In the genomic region with DNA sequence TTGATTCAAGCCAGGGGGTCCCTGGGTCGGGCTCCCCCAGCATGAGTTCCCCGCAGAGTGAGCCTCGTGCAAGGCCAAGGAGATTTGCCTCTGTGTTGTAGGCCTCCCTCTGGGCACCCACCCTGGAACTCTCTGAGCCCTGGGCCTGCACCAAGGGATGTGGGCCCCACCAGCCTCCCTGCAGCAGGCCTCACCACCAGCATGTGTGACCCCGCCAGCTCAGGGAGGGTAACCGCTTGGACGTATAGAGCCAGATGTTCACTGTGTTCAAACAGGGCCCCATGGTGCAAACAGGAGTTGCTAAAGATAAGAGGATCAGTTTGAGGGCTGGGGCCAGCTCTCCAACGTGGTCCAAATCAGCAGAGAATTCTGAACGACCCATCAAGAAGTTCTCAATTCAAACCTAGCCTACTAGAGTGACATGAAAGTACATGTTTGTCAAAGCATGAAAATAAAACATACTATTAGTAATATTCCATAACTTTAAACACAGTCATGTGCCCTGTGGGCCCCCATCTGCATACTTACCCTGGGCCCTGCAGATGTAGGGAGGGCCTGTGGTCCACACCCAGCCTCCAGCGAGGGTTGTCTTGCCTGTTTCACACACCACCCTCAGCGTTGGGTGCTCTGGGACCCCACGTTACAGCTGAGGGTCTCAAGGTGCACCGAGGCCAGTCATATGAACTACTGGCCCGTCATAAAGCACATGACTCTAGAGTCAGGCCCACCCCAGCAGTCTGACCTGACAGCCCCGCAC, we compare ENCODE assay signal across 1 cellular context.
TF ChIP-seq lines count a peak whose summit lies in the region.

No MANE protein-coding gene starts in this region.

TF ChIP-seq in K562, 482 proteins besides CTCF, POLR2A, EP300 and RAD21 (continued from another document and continues in another):
- TF ChIP-seq, protein P1, sequence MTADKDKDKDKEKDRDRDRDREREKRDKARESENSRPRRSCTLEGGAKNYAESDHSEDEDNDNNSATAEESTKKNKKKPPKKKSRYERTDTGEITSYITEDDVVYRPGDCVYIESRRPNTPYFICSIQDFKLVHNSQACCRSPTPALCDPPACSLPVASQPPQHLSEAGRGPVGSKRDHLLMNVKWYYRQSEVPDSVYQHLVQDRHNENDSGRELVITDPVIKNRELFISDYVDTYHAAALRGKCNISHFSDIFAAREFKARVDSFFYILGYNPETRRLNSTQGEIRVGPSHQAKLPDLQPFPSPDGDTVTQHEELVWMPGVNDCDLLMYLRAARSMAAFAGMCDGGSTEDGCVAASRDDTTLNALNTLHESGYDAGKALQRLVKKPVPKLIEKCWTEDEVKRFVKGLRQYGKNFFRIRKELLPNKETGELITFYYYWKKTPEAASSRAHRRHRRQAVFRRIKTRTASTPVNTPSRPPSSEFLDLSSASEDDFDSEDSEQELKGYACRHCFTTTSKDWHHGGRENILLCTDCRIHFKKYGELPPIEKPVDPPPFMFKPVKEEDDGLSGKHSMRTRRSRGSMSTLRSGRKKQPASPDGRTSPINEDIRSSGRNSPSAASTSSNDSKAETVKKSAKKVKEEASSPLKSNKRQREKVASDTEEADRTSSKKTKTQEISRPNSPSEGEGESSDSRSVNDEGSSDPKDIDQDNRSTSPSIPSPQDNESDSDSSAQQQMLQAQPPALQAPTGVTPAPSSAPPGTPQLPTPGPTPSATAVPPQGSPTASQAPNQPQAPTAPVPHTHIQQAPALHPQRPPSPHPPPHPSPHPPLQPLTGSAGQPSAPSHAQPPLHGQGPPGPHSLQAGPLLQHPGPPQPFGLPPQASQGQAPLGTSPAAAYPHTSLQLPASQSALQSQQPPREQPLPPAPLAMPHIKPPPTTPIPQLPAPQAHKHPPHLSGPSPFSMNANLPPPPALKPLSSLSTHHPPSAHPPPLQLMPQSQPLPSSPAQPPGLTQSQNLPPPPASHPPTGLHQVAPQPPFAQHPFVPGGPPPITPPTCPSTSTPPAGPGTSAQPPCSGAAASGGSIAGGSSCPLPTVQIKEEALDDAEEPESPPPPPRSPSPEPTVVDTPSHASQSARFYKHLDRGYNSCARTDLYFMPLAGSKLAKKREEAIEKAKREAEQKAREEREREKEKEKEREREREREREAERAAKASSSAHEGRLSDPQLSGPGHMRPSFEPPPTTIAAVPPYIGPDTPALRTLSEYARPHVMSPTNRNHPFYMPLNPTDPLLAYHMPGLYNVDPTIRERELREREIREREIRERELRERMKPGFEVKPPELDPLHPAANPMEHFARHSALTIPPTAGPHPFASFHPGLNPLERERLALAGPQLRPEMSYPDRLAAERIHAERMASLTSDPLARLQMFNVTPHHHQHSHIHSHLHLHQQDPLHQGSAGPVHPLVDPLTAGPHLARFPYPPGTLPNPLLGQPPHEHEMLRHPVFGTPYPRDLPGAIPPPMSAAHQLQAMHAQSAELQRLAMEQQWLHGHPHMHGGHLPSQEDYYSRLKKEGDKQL (CRISPR knock-in tag; IDR thresholded peaks at IDR 0.05; ENCODE audit: borderline replicate concordance), result no peak
- TF ChIP-seq LEF1 (IDR thresholded peaks at IDR 0.05) (peak; percentile 79), ZNF445 (CRISPR knock-in tag; IDR thresholded peaks at IDR 0.05; ENCODE audit: low read depth) (no peak), KLF16 (IDR thresholded peaks at IDR 0.05) (peak; percentile 82), MCM7 (IDR thresholded peaks at IDR 0.05) (no peak), SNRNP70 (optimal IDR thresholded peaks at IDR 0.05; ENCODE audit: low read depth, low read length) (no peak), ZNF717 (CRISPR knock-in tag; IDR thresholded peaks at IDR 0.05) (no peak), SNIP1 (IDR thresholded peaks at IDR 0.05; ENCODE audit: low read depth) (peak; percentile 82), XRCC5 (IDR thresholded peaks at IDR 0.05; ENCODE audit: low read depth, low read length) (no peak), ETS2 (tag; IDR thresholded peaks at IDR 0.05; ENCODE audit: borderline replicate concordance, poor library complexity, severe bottlenecking) (no peak), ZBTB17 (CRISPR knock-in tag; IDR thresholded peaks at IDR 0.05) (0 out of 2 replicates have a peak, but pooled peaks have one; percentile 61), JUN (IDR thresholded peaks at IDR 0.05; ENCODE audit: borderline replicate concordance, low read depth, low read length) (no peak), JUN (CRISPR knock-in tag; IDR thresholded peaks at IDR 0.05; ENCODE audit: borderline replicate concordance) (no peak; the same call in 1 of the 2 replicates), HLTF (IDR thresholded peaks at IDR 0.05) (no peak), ZNF584 (CRISPR knock-in tag; IDR thresholded peaks at IDR 0.05; ENCODE audit: low read depth) (no peak), ZKSCAN1 (IDR thresholded peaks at IDR 0.05; ENCODE audit: low read depth, low read length) (no peak), PHB (CRISPR knock-in tag; IDR thresholded peaks at IDR 0.05) (no peak), TAF7 (tag; IDR thresholded peaks at IDR 0.05) (no peak), FUS (optimal IDR thresholded peaks at IDR 0.05; ENCODE audit: low read depth, low read length) (no peak), HNRNPLL (IDR thresholded peaks at IDR 0.05; ENCODE audit: low read depth, low read length, poor library complexity, severe bottlenecking) (no peak), JUND (IDR thresholded peaks at IDR 0.05; ENCODE audit: borderline replicate concordance, low read depth, low read length) (peak; percentile 42; the same call in 1 of the 2 replicates), JUND (tag; IDR thresholded peaks at IDR 0.05; ENCODE audit: borderline replicate concordance, low read depth, low read length) (peak; percentile 51; the same call in 1 of the 3 replicates), KDM5B (IDR thresholded peaks at IDR 0.05; ENCODE audit: insufficient replicate concordance, low read depth, low read length) (no peak), SIN3A (IDR thresholded peaks at IDR 0.05; ENCODE audit: borderline replicate concordance in 2 of 2, control insufficient read depth in 1 of 2, low read depth in 2 of 2, low read length in 2 of 2) (no peak; a peak in 1 of 4 replicates), ZNF311 (CRISPR knock-in tag; IDR thresholded peaks at IDR 0.05) (no peak), ZNF699 (CRISPR knock-in tag; IDR thresholded peaks at IDR 0.05; ENCODE audit: insufficient replicate concordance) (no peak), PPARD (CRISPR knock-in tag; IDR thresholded peaks at IDR 0.05) (no peak), NR3C1 (CRISPR knock-in tag; IDR thresholded peaks at IDR 0.05) (0 out of 2 replicates have a peak, but pooled peaks have one; percentile 38), ZNF140 (CRISPR knock-in tag; IDR thresholded peaks at IDR 0.05) (no peak), SRSF1 (IDR thresholded peaks at IDR 0.05; ENCODE audit: low read depth, low read length) (no peak)
- TF ChIP-seq, protein P2, sequence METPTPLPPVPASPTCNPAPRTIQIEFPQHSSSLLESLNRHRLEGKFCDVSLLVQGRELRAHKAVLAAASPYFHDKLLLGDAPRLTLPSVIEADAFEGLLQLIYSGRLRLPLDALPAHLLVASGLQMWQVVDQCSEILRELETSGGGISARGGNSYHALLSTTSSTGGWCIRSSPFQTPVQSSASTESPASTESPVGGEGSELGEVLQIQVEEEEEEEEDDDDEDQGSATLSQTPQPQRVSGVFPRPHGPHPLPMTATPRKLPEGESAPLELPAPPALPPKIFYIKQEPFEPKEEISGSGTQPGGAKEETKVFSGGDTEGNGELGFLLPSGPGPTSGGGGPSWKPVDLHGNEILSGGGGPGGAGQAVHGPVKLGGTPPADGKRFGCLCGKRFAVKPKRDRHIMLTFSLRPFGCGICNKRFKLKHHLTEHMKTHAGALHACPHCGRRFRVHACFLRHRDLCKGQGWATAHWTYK (CRISPR knock-in tag; IDR thresholded peaks at IDR 0.05), result no peak; the same call in 1 of the 2 replicates
- TF ChIP-seq, protein P3, sequence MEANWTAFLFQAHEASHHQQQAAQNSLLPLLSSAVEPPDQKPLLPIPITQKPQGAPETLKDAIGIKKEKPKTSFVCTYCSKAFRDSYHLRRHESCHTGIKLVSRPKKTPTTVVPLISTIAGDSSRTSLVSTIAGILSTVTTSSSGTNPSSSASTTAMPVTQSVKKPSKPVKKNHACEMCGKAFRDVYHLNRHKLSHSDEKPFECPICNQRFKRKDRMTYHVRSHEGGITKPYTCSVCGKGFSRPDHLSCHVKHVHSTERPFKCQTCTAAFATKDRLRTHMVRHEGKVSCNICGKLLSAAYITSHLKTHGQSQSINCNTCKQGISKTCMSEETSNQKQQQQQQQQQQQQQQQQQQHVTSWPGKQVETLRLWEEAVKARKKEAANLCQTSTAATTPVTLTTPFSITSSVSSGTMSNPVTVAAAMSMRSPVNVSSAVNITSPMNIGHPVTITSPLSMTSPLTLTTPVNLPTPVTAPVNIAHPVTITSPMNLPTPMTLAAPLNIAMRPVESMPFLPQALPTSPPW (CRISPR knock-in tag; IDR thresholded peaks at IDR 0.05), result peak; percentile 55
- TF ChIP-seq, protein P4, sequence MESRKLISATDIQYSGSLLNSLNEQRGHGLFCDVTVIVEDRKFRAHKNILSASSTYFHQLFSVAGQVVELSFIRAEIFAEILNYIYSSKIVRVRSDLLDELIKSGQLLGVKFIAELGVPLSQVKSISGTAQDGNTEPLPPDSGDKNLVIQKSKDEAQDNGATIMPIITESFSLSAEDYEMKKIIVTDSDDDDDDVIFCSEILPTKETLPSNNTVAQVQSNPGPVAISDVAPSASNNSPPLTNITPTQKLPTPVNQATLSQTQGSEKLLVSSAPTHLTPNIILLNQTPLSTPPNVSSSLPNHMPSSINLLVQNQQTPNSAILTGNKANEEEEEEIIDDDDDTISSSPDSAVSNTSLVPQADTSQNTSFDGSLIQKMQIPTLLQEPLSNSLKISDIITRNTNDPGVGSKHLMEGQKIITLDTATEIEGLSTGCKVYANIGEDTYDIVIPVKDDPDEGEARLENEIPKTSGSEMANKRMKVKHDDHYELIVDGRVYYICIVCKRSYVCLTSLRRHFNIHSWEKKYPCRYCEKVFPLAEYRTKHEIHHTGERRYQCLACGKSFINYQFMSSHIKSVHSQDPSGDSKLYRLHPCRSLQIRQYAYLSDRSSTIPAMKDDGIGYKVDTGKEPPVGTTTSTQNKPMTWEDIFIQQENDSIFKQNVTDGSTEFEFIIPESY (CRISPR knock-in tag; IDR thresholded peaks at IDR 0.05), result peak; percentile 75
- TF ChIP-seq, protein P5, sequence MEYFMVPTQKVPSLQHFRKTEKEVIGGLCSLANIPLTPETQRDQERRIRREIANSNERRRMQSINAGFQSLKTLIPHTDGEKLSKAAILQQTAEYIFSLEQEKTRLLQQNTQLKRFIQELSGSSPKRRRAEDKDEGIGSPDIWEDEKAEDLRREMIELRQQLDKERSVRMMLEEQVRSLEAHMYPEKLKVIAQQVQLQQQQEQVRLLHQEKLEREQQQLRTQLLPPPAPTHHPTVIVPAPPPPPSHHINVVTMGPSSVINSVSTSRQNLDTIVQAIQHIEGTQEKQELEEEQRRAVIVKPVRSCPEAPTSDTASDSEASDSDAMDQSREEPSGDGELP (CRISPR knock-in tag; IDR thresholded peaks at IDR 0.05; ENCODE audit: borderline replicate concordance), result peak; percentile 79
- TF ChIP-seq, protein P6, sequence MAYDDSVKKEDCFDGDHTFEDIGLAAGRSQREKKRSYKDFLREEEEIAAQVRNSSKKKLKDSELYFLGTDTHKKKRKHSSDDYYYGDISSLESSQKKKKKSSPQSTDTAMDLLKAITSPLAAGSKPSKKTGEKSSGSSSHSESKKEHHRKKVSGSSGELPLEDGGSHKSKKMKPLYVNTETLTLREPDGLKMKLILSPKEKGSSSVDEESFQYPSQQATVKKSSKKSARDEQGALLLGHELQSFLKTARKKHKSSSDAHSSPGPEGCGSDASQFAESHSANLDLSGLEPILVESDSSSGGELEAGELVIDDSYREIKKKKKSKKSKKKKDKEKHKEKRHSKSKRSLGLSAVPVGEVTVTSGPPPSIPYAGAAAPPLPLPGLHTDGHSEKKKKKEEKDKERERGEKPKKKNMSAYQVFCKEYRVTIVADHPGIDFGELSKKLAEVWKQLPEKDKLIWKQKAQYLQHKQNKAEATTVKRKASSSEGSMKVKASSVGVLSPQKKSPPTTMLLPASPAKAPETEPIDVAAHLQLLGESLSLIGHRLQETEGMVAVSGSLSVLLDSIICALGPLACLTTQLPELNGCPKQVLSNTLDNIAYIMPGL (CRISPR knock-in tag; IDR thresholded peaks at IDR 0.05), result no peak
- TF ChIP-seq, protein P7, sequence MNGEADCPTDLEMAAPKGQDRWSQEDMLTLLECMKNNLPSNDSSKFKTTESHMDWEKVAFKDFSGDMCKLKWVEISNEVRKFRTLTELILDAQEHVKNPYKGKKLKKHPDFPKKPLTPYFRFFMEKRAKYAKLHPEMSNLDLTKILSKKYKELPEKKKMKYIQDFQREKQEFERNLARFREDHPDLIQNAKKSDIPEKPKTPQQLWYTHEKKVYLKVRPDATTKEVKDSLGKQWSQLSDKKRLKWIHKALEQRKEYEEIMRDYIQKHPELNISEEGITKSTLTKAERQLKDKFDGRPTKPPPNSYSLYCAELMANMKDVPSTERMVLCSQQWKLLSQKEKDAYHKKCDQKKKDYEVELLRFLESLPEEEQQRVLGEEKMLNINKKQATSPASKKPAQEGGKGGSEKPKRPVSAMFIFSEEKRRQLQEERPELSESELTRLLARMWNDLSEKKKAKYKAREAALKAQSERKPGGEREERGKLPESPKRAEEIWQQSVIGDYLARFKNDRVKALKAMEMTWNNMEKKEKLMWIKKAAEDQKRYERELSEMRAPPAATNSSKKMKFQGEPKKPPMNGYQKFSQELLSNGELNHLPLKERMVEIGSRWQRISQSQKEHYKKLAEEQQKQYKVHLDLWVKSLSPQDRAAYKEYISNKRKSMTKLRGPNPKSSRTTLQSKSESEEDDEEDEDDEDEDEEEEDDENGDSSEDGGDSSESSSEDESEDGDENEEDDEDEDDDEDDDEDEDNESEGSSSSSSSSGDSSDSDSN (IDR thresholded peaks at IDR 0.05; ENCODE audit: borderline replicate concordance in 1 of 2, low read depth in 2 of 2, low read length in 2 of 2), result peak in 1 of 2 experiments; percentile 61; a peak in 1 of 4 replicates
- TF ChIP-seq, protein P8, sequence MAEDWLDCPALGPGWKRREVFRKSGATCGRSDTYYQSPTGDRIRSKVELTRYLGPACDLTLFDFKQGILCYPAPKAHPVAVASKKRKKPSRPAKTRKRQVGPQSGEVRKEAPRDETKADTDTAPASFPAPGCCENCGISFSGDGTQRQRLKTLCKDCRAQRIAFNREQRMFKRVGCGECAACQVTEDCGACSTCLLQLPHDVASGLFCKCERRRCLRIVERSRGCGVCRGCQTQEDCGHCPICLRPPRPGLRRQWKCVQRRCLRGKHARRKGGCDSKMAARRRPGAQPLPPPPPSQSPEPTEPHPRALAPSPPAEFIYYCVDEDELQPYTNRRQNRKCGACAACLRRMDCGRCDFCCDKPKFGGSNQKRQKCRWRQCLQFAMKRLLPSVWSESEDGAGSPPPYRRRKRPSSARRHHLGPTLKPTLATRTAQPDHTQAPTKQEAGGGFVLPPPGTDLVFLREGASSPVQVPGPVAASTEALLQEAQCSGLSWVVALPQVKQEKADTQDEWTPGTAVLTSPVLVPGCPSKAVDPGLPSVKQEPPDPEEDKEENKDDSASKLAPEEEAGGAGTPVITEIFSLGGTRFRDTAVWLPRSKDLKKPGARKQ (CRISPR knock-in tag; IDR thresholded peaks at IDR 0.05), result no peak
- TF ChIP-seq, protein P9, sequence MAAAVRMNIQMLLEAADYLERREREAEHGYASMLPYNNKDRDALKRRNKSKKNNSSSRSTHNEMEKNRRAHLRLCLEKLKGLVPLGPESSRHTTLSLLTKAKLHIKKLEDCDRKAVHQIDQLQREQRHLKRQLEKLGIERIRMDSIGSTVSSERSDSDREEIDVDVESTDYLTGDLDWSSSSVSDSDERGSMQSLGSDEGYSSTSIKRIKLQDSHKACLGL (CRISPR knock-in tag; IDR thresholded peaks at IDR 0.05; ENCODE audit: borderline replicate concordance, poor library complexity, severe bottlenecking), result no peak
